In the genomic region with DNA sequence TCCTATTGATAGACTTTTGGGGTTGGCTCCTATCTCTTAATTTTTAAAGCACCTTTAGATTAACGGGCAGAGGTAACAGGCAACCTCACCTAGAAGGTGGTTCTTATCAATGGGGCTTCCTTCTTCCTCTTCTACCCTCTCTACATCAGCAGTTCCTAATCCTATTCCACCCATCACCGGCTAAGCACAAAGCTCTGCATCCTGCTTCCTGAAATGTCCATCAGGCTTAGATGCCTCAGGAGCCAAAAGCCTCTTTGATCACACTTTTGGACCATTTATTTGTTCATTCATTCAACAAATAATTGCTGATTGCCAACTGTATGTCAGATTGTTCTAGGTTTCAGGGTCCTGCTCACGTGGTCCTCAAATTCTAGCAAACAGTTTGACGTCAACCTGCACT, we compare ENCODE assay signal across 28 cellular contexts.
"Had no signal": no experiment of that assay in that cellular context is flagged by ENCODE, and none has a peak within 500 bp of the region (broad histone marks: within the 10 kb centered on the region; RNA-seq: fewer than 3 reads in every experiment).

No MANE protein-coding gene starts in this region.

- H3K27ac ChIP-seq: stomach, suprapubic skin, testis, thoracic aorta, thyroid gland, tibial artery, tibial nerve, transverse colon, upper lobe of left lung, upper lobe of right lung, uterus, vagina had no signal

- H3K27ac Mint-ChIP-seq: stimulated activated effector memory CD8-positive, alpha-beta T cell treated with anti-CD3 and anti-CD28 coated beads, Interleukin-12 subunit alpha, Interleukin-12 subunit beta, amount 100 ng/mL, for 72 hours; stimulated activated memory B cell treated with anti-CD40 and anti-IgM and Interleukin-4, amounts not matched to agents 10 μg/mL and 1 μg/mL and 100 μg/mL, for 72 hours; stimulated activated naive B cell treated with anti-CD40 and anti-IgM and Interleukin-4, amounts not matched to agents 10 μg/mL and 1 μg/mL and 100 μg/mL, for 72 hours; stimulated activated naive CD8-positive, alpha-beta T cell treated with anti-CD3 and anti-CD28 coated beads, Interleukin-15, amount 100 ng/mL, for 72 hours; stimulated activated naive CD8-positive, alpha-beta T cell treated with anti-CD3 and anti-CD28 coated beads, Interleukin-15, Interleukin-2, amounts not matched to agents 100 ng/mL and 50 ng/mL, for 24 hours; type B pancreatic cell had no signal

- H3K36me3 Mint-ChIP-seq: stimulated activated effector memory CD8-positive, alpha-beta T cell treated with anti-CD3 and anti-CD28 coated beads, Interleukin-12 subunit alpha, Interleukin-12 subunit beta, amount 100 ng/mL, for 72 hours; stimulated activated memory B cell treated with anti-CD40 and anti-IgM and Interleukin-4, amounts not matched to agents 10 μg/mL and 1 μg/mL and 100 μg/mL, for 72 hours; stimulated activated naive B cell treated with anti-CD40 and anti-IgM and Interleukin-4, amounts not matched to agents 10 μg/mL and 1 μg/mL and 100 μg/mL, for 72 hours; type B pancreatic cell had no signal

- H3K9me3 Mint-ChIP-seq: type B pancreatic cell had no signal

- H3K36me3 ChIP-seq: stomach, suprapubic skin, thoracic aorta, thyroid gland, tibial artery, tibial nerve, transverse colon, upper lobe of left lung, upper lobe of right lung, uterus, vagina had no signal

- H3K27me3 ChIP-seq: stomach, suprapubic skin, testis, thyroid gland, tibial artery, tibial nerve, transverse colon, upper lobe of left lung, upper lobe of right lung, uterus, vagina had no signal

- H3K9me3 ChIP-seq: stomach, suprapubic skin, testis, thoracic aorta, thyroid gland, tibial artery, tibial nerve, transverse colon, upper lobe of left lung, upper lobe of right lung, uterus, vagina had no signal

- H3K4me1 ChIP-seq: stomach, suprapubic skin, testis, thyroid gland, tibial artery, tibial nerve, transverse colon, upper lobe of left lung, upper lobe of right lung, uterus, vagina had no signal

- H3K4me3 Mint-ChIP-seq: stimulated activated effector memory CD8-positive, alpha-beta T cell treated with anti-CD3 and anti-CD28 coated beads, Interleukin-12 subunit alpha, Interleukin-12 subunit beta, amount 100 ng/mL, for 72 hours; stimulated activated memory B cell treated with anti-CD40 and anti-IgM and Interleukin-4, amounts not matched to agents 10 μg/mL and 1 μg/mL and 100 μg/mL, for 72 hours; stimulated activated naive B cell treated with anti-CD40 and anti-IgM and Interleukin-4, amounts not matched to agents 10 μg/mL and 1 μg/mL and 100 μg/mL, for 72 hours; stimulated activated naive CD8-positive, alpha-beta T cell treated with anti-CD3 and anti-CD28 coated beads, Interleukin-15, amount 100 ng/mL, for 72 hours; stimulated activated naive CD8-positive, alpha-beta T cell treated with anti-CD3 and anti-CD28 coated beads, Interleukin-15, Interleukin-2, amounts not matched to agents 100 ng/mL and 50 ng/mL, for 24 hours; type B pancreatic cell had no signal

- H3K4me1 Mint-ChIP-seq: stimulated activated effector memory CD8-positive, alpha-beta T cell treated with anti-CD3 and anti-CD28 coated beads, Interleukin-12 subunit alpha, Interleukin-12 subunit beta, amount 100 ng/mL, for 72 hours; stimulated activated memory B cell treated with anti-CD40 and anti-IgM and Interleukin-4, amounts not matched to agents 10 μg/mL and 1 μg/mL and 100 μg/mL, for 72 hours; stimulated activated naive B cell treated with anti-CD40 and anti-IgM and Interleukin-4, amounts not matched to agents 10 μg/mL and 1 μg/mL and 100 μg/mL, for 72 hours; stimulated activated naive CD8-positive, alpha-beta T cell treated with anti-CD3 and anti-CD28 coated beads, Interleukin-15, amount 100 ng/mL, for 72 hours had no signal

- H3K27me3 Mint-ChIP-seq: stimulated activated memory B cell treated with anti-CD40 and anti-IgM and Interleukin-4, amounts not matched to agents 10 μg/mL and 1 μg/mL and 100 μg/mL, for 72 hours; stimulated activated naive B cell treated with anti-CD40 and anti-IgM and Interleukin-4, amounts not matched to agents 10 μg/mL and 1 μg/mL and 100 μg/mL, for 72 hours; stimulated activated naive CD8-positive, alpha-beta T cell treated with anti-CD3 and anti-CD28 coated beads, Interleukin-15, amount 100 ng/mL, for 72 hours; stimulated activated naive CD8-positive, alpha-beta T cell treated with anti-CD3 and anti-CD28 coated beads, Interleukin-15, Interleukin-2, amounts not matched to agents 100 ng/mL and 50 ng/mL, for 24 hours had no signal

- DNase-seq: stimulated activated CD4-positive, alpha-beta T cell treated with anti-CD3 and anti-CD28 coated beads, Interleukin-2, amount 100 ng/mL, for 48 hours; stimulated activated CD4-positive, alpha-beta T cell treated with anti-CD3 and anti-CD28 coated beads, Interleukin-4, amount 100 ng/mL, for 1 hour; stimulated activated CD4-positive, alpha-beta T cell treated with anti-CD3 and anti-CD28 coated beads, Interleukin-4, amount 100 ng/mL, for 24 hours; stimulated activated CD4-positive, alpha-beta T cell treated with anti-CD3 and anti-CD28 coated beads, Interleukin-4, amount 100 ng/mL, for 4 hours; stimulated activated CD8-positive, alpha-beta memory T cell treated with anti-CD3 and anti-CD28 coated beads, Interleukin-4, amount 100 ng/mL, for 48 hours; stimulated activated naive B cell treated with anti-CD40 and anti-IgM and Interleukin-4, amounts not matched to agents 10 μg/mL and 1 μg/mL and 100 μg/mL, for 72 hours; stimulated activated naive CD4-positive, alpha-beta T cell; stimulated activated naive CD4-positive, alpha-beta T cell treated with Interleukin-2 at 50 U/mL for 16 hours; stimulated activated naive CD8-positive, alpha-beta T cell treated with anti-CD3 and anti-CD28 coated beads, Interleukin-15, amount 100 ng/mL, for 72 hours; stimulated activated naive CD8-positive, alpha-beta T cell treated with anti-CD3 and anti-CD28 coated beads, Interleukin-15, Interleukin-2, amounts not matched to agents 100 U/mL and 50 U/mL, for 24 hours; stomach; substantia nigra; testis; thyroid gland; tibial artery; transverse colon; trophoblast cell; upper lobe of left lung; upper lobe of right lung; uterus had no signal

- H3K4me3 ChIP-seq: stomach, suprapubic skin, testis, thoracic aorta, thyroid gland, tibial artery, tibial nerve, transverse colon, upper lobe of left lung, upper lobe of right lung, uterus, vagina had no signal
